ENCODE assay signal across 32 cellular contexts in the genomic region with DNA sequence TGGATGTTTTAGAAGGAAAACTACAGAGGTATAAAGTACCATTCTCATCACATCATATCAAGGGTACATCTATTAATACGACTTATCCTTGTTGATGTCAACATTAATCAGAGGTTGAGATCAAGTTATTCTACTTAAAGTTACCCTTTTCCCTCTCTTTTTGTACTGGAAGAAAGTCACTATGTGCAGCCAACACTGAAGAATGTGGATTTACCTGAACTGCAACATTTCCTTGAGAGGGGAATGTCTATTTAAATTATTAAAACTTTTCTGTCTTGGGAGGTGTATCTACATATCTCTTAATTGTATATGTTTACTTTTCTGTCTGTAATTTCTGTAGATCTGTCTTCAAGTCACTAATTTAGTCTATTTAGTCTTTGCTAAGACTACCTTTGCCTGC.
"Had no signal": no experiment of that assay in that cellular context is flagged by ENCODE, and none has a peak within 500 bp of the region (broad histone marks: within the 10 kb centered on the region; RNA-seq: fewer than 3 reads in every experiment).

No MANE protein-coding gene starts in this region.

- H3K9me3 ChIP-seq: ascending aorta, breast epithelium had no signal

- H3K27me3 ChIP-seq: ascending aorta, breast epithelium had no signal

- H3K27ac ChIP-seq: ascending aorta, breast epithelium had no signal

- H3K4me1 ChIP-seq: ascending aorta had no signal

- H3K4me3 ChIP-seq: ascending aorta, breast epithelium had no signal

- H3K9me3 Mint-ChIP-seq: activated CD4-positive, alpha-beta memory T cell treated with anti-CD3 and anti-CD28 coated beads for 36 hours; activated CD4-positive, alpha-beta T cell treated with anti-CD3 and anti-CD28 coated beads, Interleukin-2, amount 10 ng/mL, durations not matched to agents 24 days and 14 days; activated naive CD4-positive, alpha-beta T cell treated with anti-CD3 and anti-CD28 coated beads for 36 hours; activated naive CD4-positive, alpha-beta T cell treated with anti-CD3 and anti-CD28 coated beads, Interleukin-2, amount 50 U/mL, for 24 hours; activated naive CD8-positive, alpha-beta T cell treated with anti-CD3 and anti-CD28 coated beads, Interleukin-2, amount 10 ng/mL, durations not matched to agents 7 days and 5 days; activated T-helper 1 cell treated with anti-CD3 and anti-CD28 coated beads, Interleukin-12 subunit alpha, Interleukin-12 subunit beta, Interleukin-2, Interleukin-4 antibody, amounts not matched to agents 30 ng/mL and 10 ng/mL and 1 ng/mL, durations not matched to agents 14 hours and 24 hours and 36 hours; activated T-helper 2 cell treated with anti-CD3 and anti-CD28 coated beads, Interferon-gamma antibody, Interleukin-2, Interleukin-4, amounts not matched to agents 10 μg/mL and 5 μg/mL and 100 μg/mL, durations not matched to agents 14 hours and 24 hours and 36 hours; effector memory CD8-positive, alpha-beta T cell had no signal

- H3K4me3 Mint-ChIP-seq: activated CD4-positive, alpha-beta memory T cell treated with anti-CD3 and anti-CD28 coated beads for 36 hours; activated CD4-positive, alpha-beta T cell treated with anti-CD3 and anti-CD28 coated beads for 36 hours; activated CD4-positive, alpha-beta T cell treated with anti-CD3 and anti-CD28 coated beads, Interleukin-2, amount 10 ng/mL, durations not matched to agents 24 days and 14 days; activated CD8-positive, alpha-beta memory T cell treated with anti-CD3 and anti-CD28 coated beads, Interleukin-2, amount 10 ng/mL, durations not matched to agents 7 days and 5 days; activated CD8-positive, alpha-beta T cell treated with anti-CD3 and anti-CD28 coated beads, Interleukin-2, amount 10 ng/mL, durations not matched to agents 7 days and 5 days; activated naive CD4-positive, alpha-beta T cell treated with anti-CD3 and anti-CD28 coated beads for 36 hours; activated naive CD4-positive, alpha-beta T cell treated with anti-CD3 and anti-CD28 coated beads, Interleukin-2, amount 50 U/mL, for 24 hours; activated naive CD8-positive, alpha-beta T cell treated with anti-CD3 and anti-CD28 coated beads, Interleukin-2, amount 10 ng/mL, durations not matched to agents 7 days and 5 days; activated T-helper 1 cell treated with anti-CD3 and anti-CD28 coated beads, Interleukin-12 subunit alpha, Interleukin-12 subunit beta, Interleukin-2, Interleukin-4 antibody, amounts not matched to agents 30 ng/mL and 10 ng/mL and 1 ng/mL, durations not matched to agents 14 hours and 24 hours and 36 hours; T-helper 17 cell; T-helper 2 cell treated with Interferon-gamma antibody and Interleukin-4, amounts not matched to agents 5 μg/mL and 100 μg/mL, for 36 hours had no signal

- H3K36me3 ChIP-seq: ascending aorta, breast epithelium had no signal

- H3K27me3 Mint-ChIP-seq: activated CD4-positive, alpha-beta memory T cell treated with anti-CD3 and anti-CD28 coated beads for 36 hours; activated CD4-positive, alpha-beta T cell treated with anti-CD3 and anti-CD28 coated beads, Interleukin-2, amount 10 ng/mL, durations not matched to agents 24 days and 14 days; activated CD8-positive, alpha-beta memory T cell treated with anti-CD3 and anti-CD28 coated beads, Interleukin-2, amount 10 ng/mL, durations not matched to agents 7 days and 5 days; activated naive CD4-positive, alpha-beta T cell treated with anti-CD3 and anti-CD28 coated beads, Interleukin-2, amount 50 U/mL, for 24 hours; brain; T-helper 17 cell had no signal

- ATAC-seq: activated CD4-positive, alpha-beta T cell treated with anti-CD3 and anti-CD28 coated beads for 36 hours; activated CD8-positive, alpha-beta memory T cell treated with anti-CD3 and anti-CD28 coated beads, Interleukin-2, amount 10 ng/mL, durations not matched to agents 7 days and 5 days; activated CD8-positive, alpha-beta T cell treated with anti-CD3 and anti-CD28 coated beads, Interleukin-2, amount 10 ng/mL, durations not matched to agents 7 days and 5 days; effector memory CD8-positive, alpha-beta T cell; esophagus mucosa; T-helper 17 cell had no signal

- FAIRE-seq: colon, endothelial cell of umbilical vein, frontal cortex had no signal

- DNase-seq: activated CD4-positive, alpha-beta memory T cell treated with anti-CD3 and anti-CD28 coated beads for 36 hours; activated CD4-positive, alpha-beta T cell treated with anti-CD3 and anti-CD28 coated beads for 36 hours; activated CD4-positive, CD25-positive, alpha-beta regulatory T cell; activated CD4-positive, CD25-positive, alpha-beta regulatory T cell treated with anti-CD3 and anti-CD28 coated beads, Interleukin-2, amount 50 U/mL, for 72 hours; activated CD8-positive, alpha-beta memory T cell treated with anti-CD3 and anti-CD28 coated beads, Interleukin-2, amount 10 ng/mL, durations not matched to agents 7 days and 5 days; activated CD8-positive, alpha-beta memory T cell treated with anti-CD3 and anti-CD28 coated beads, Interleukin-2, amount 50 U/mL, for 4 hours; activated CD8-positive, alpha-beta T cell treated with anti-CD3 and anti-CD28 coated beads, Interleukin-2, amount 10 ng/mL, durations not matched to agents 7 days and 5 days; activated effector memory CD4-positive, alpha-beta T cell treated with anti-CD3 and anti-CD28 coated beads, Interleukin-2, amount 50 U/mL, for 16 hours; activated naive CD4-positive, alpha-beta T cell treated with anti-CD3 and anti-CD28 coated beads for 36 hours; activated naive CD8-positive, alpha-beta T cell treated with anti-CD3 and anti-CD28 coated beads, Interleukin-2, amount 10 ng/mL, durations not matched to agents 7 days and 5 days; activated T-cell treated with anti-CD3 and anti-CD28 coated beads, Interleukin-2, amount 50 U/mL, for 1 hour; activated T-cell treated with anti-CD3 and anti-CD28 coated beads, Interleukin-2, amount 50 U/mL, for 48 hours; cortex of kidney; dermis blood vessel endothelial cell; effector CD4-positive, alpha-beta T cell; effector memory CD8-positive, alpha-beta T cell; foreskin fibroblast; T-helper 1 cell; T-helper 17 cell; T1000 had no signal

- H3K27ac Mint-ChIP-seq: activated CD4-positive, alpha-beta memory T cell treated with anti-CD3 and anti-CD28 coated beads for 36 hours; activated CD4-positive, alpha-beta T cell treated with anti-CD3 and anti-CD28 coated beads for 36 hours; activated CD4-positive, alpha-beta T cell treated with anti-CD3 and anti-CD28 coated beads, Interleukin-2, amount 10 ng/mL, durations not matched to agents 24 days and 14 days; activated CD8-positive, alpha-beta memory T cell treated with anti-CD3 and anti-CD28 coated beads, Interleukin-2, amount 10 ng/mL, durations not matched to agents 7 days and 5 days; activated CD8-positive, alpha-beta T cell treated with anti-CD3 and anti-CD28 coated beads, Interleukin-2, amount 10 ng/mL, durations not matched to agents 7 days and 5 days; activated naive CD4-positive, alpha-beta T cell treated with anti-CD3 and anti-CD28 coated beads for 36 hours; activated naive CD4-positive, alpha-beta T cell treated with anti-CD3 and anti-CD28 coated beads, Interleukin-2, amount 50 U/mL, for 24 hours; activated naive CD8-positive, alpha-beta T cell treated with anti-CD3 and anti-CD28 coated beads, Interleukin-2, amount 10 ng/mL, durations not matched to agents 7 days and 5 days; activated T-helper 1 cell treated with anti-CD3 and anti-CD28 coated beads, Interleukin-12 subunit alpha, Interleukin-12 subunit beta, Interleukin-2, Interleukin-4 antibody, amounts not matched to agents 30 ng/mL and 10 ng/mL and 1 ng/mL, durations not matched to agents 14 hours and 24 hours and 36 hours; activated T-helper 2 cell treated with anti-CD3 and anti-CD28 coated beads, Interferon-gamma antibody, Interleukin-2, Interleukin-4, amounts not matched to agents 10 μg/mL and 5 μg/mL and 100 μg/mL, durations not matched to agents 14 hours and 24 hours and 36 hours; effector memory CD8-positive, alpha-beta T cell; T-helper 17 cell; T-helper 2 cell treated with Interferon-gamma antibody and Interleukin-4, amounts not matched to agents 5 μg/mL and 100 μg/mL, for 36 hours had no signal
